In genomic region chr1:54334996-54335395, GRCh38 we compare ENCODE assay signal across 1 cellular context.
TF ChIP-seq lines count a peak whose summit lies in the region.

No MANE protein-coding gene starts in this region.

TF ChIP-seq in HepG2, 621 proteins besides CTCF, POLR2A, EP300 and RAD21 (continued from another document):
- TF ChIP-seq ATF5 (CRISPR knock-in tag; IDR thresholded peaks at IDR 0.05; ENCODE audit: low read depth) (no peak), NR3C1 (CRISPR knock-in tag; IDR thresholded peaks at IDR 0.05) (no peak), ZNF792 (CRISPR knock-in tag; IDR thresholded peaks at IDR 0.05) (peak; percentile 37; the same call in 1 of the 2 replicates)
